ENCODE assay signal across 31 cellular contexts in the genomic region with DNA sequence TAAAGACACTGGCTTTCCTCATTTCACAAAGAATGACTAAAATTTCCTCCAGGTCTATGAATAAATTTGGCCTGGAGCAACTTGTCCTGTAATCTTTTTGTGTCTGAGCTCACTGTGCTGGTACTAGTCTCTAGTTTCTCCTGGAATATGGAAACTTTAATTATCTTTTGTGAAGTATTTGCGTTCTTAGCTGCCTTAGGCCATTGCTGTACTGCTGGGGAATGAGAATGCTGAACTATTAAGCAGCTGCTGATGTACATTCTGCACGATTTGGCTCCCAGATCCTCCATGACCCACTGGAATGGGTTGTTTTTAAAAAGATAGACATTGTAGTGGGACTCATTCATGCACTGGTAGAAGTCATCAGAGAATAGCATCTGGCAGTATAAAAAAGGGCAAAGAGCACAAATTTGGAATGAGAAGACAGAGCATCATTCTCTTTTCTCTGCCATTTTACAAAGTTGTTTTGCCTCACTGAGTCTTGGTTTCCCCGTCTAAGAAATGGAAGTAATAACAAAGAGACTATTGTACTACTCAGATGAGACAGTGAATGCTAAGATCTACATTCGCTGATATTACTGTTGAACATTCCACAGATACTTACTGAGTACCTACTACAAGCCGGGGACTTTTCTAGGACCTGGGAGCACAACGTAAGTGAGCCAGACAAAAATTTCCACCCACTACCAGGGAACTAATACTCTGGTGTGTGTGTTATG.
"Had no signal": no experiment of that assay in that cellular context is flagged by ENCODE, and none has a peak within 500 bp of the region (broad histone marks: within the 10 kb centered on the region; RNA-seq: fewer than 3 reads in every experiment).

No MANE protein-coding gene starts in this region.

- H3K27me3 ChIP-seq: ascending aorta, cardiac muscle cell, sigmoid colon, upper lobe of left lung, vagina had no signal

- H3K4me1 ChIP-seq: ascending aorta, prostate gland, sigmoid colon, upper lobe of left lung, vagina had no signal

- H3K9me3 ChIP-seq: ascending aorta, prostate gland, upper lobe of left lung, vagina had no signal

- ATAC-seq: activated CD4-positive, CD25-positive, alpha-beta regulatory T cell treated with anti-CD3 and anti-CD28 coated beads, Interleukin-2, amount 50 U/mL, for 24 hours; effector memory CD8-positive, alpha-beta T cell; naive thymus-derived CD4-positive, alpha-beta T cell; stimulated activated memory B cell treated with anti-CD40 and anti-IgM and Interleukin-4, amounts not matched to agents 10 μg/mL and 1 μg/mL and 100 μg/mL, for 72 hours; stimulated activated naive CD8-positive, alpha-beta T cell treated with anti-CD3 and anti-CD28 coated beads, Interleukin-15, amount 100 ng/mL, for 72 hours; T-cell had no signal

- H3K4me3 Mint-ChIP-seq: activated naive CD4-positive, alpha-beta T cell treated with anti-CD3 and anti-CD28 coated beads, Interleukin-2, amount 10 ng/mL, durations not matched to agents 7 days and 5 days; activated naive CD8-positive, alpha-beta T cell treated with anti-CD3 and anti-CD28 coated beads, Interleukin-2, amount 10 ng/mL, durations not matched to agents 7 days and 5 days; brain; effector memory CD8-positive, alpha-beta T cell; immature natural killer cell; naive thymus-derived CD4-positive, alpha-beta T cell; stimulated activated memory B cell treated with anti-CD40 and anti-IgM and Interleukin-4, amounts not matched to agents 10 μg/mL and 1 μg/mL and 100 μg/mL, for 72 hours; stimulated activated naive CD8-positive, alpha-beta T cell treated with anti-CD3 and anti-CD28 coated beads, Interleukin-15, amount 100 ng/mL, for 72 hours; T-cell; T-helper 2 cell treated with Interferon-gamma antibody and Interleukin-4, amounts not matched to agents 5 μg/mL and 100 μg/mL, for 36 hours had no signal

- H3K36me3 Mint-ChIP-seq: activated naive CD4-positive, alpha-beta T cell treated with anti-CD3 and anti-CD28 coated beads, Interleukin-2, amount 10 ng/mL, durations not matched to agents 7 days and 5 days; activated naive CD8-positive, alpha-beta T cell treated with anti-CD3 and anti-CD28 coated beads, Interleukin-2, amount 10 ng/mL, durations not matched to agents 7 days and 5 days; brain; immature natural killer cell; stimulated activated memory B cell treated with anti-CD40 and anti-IgM and Interleukin-4, amounts not matched to agents 10 μg/mL and 1 μg/mL and 100 μg/mL, for 72 hours; T-cell had no signal

- H3K4me3 ChIP-seq: ascending aorta, cardiac muscle cell, coronary artery, prostate gland, sigmoid colon, upper lobe of left lung, vagina had no signal

- H3K27me3 Mint-ChIP-seq: activated naive CD4-positive, alpha-beta T cell treated with anti-CD3 and anti-CD28 coated beads, Interleukin-2, amount 10 ng/mL, durations not matched to agents 7 days and 5 days; activated naive CD8-positive, alpha-beta T cell treated with anti-CD3 and anti-CD28 coated beads, Interleukin-2, amount 10 ng/mL, durations not matched to agents 7 days and 5 days; effector memory CD8-positive, alpha-beta T cell; stimulated activated memory B cell treated with anti-CD40 and anti-IgM and Interleukin-4, amounts not matched to agents 10 μg/mL and 1 μg/mL and 100 μg/mL, for 72 hours; stimulated activated naive CD8-positive, alpha-beta T cell treated with anti-CD3 and anti-CD28 coated beads, Interleukin-15, amount 100 ng/mL, for 72 hours; T-cell had no signal

- H3K36me3 ChIP-seq: ascending aorta, cardiac muscle cell, prostate gland, sigmoid colon, upper lobe of left lung, vagina had no signal

- DNase-seq: activated CD4-positive, alpha-beta T cell treated with anti-CD3 and anti-CD28 coated beads for 48 hours; activated CD4-positive, alpha-beta T cell treated with anti-CD3 and anti-CD28 coated beads, Interleukin-2, amount 50 U/mL, for 48 hours; activated CD8-positive, alpha-beta memory T cell treated with anti-CD3 and anti-CD28 coated beads for 24 hours; activated effector memory CD4-positive, alpha-beta T cell treated with Interleukin-2 at 50 U/mL for 16 hours; activated naive CD4-positive, alpha-beta T cell treated with anti-CD3 and anti-CD28 coated beads, Interleukin-2, amount 10 ng/mL, durations not matched to agents 7 days and 5 days; activated naive CD8-positive, alpha-beta T cell treated with anti-CD3 and anti-CD28 coated beads, Interleukin-2, amount 10 ng/mL, durations not matched to agents 7 days and 5 days; cerebellar nuclear complex; effector memory CD8-positive, alpha-beta T cell; head of caudate nucleus; hypothalamus; immature natural killer cell; kidney; midbrain; naive thymus-derived CD4-positive, alpha-beta T cell; sigmoid colon; stimulated activated CD4-positive, alpha-beta T cell treated with anti-CD3 and anti-CD28 coated beads, Interleukin-1b, Interleukin-23, amount 100 ng/mL, for 48 hours; stimulated activated CD4-positive, alpha-beta T cell treated with anti-CD3 and anti-CD28 coated beads, Interleukin-4, amount 100 ng/mL, for 4 hours; stimulated activated CD8-positive, alpha-beta memory T cell treated with anti-CD3 and anti-CD28 coated beads, Interleukin-4, amount 100 ng/mL, for 48 hours; stimulated activated naive CD8-positive, alpha-beta T cell treated with anti-CD3 and anti-CD28 coated beads, Interleukin-15, amount 100 ng/mL, for 72 hours; substantia nigra; T-cell; upper lobe of left lung had no signal

- H3K4me1 Mint-ChIP-seq: activated naive CD4-positive, alpha-beta T cell treated with anti-CD3 and anti-CD28 coated beads, Interleukin-2, amount 10 ng/mL, durations not matched to agents 7 days and 5 days; activated naive CD8-positive, alpha-beta T cell treated with anti-CD3 and anti-CD28 coated beads, Interleukin-2, amount 10 ng/mL, durations not matched to agents 7 days and 5 days; brain; immature natural killer cell; naive thymus-derived CD4-positive, alpha-beta T cell; stimulated activated memory B cell treated with anti-CD40 and anti-IgM and Interleukin-4, amounts not matched to agents 10 μg/mL and 1 μg/mL and 100 μg/mL, for 72 hours; stimulated activated naive CD8-positive, alpha-beta T cell treated with anti-CD3 and anti-CD28 coated beads, Interleukin-15, amount 100 ng/mL, for 72 hours; T-cell had no signal

- H3K27ac Mint-ChIP-seq: activated naive CD4-positive, alpha-beta T cell treated with anti-CD3 and anti-CD28 coated beads, Interleukin-2, amount 10 ng/mL, durations not matched to agents 7 days and 5 days; activated naive CD8-positive, alpha-beta T cell treated with anti-CD3 and anti-CD28 coated beads, Interleukin-2, amount 10 ng/mL, durations not matched to agents 7 days and 5 days; brain; effector memory CD8-positive, alpha-beta T cell; immature natural killer cell; naive thymus-derived CD4-positive, alpha-beta T cell; stimulated activated memory B cell treated with anti-CD40 and anti-IgM and Interleukin-4, amounts not matched to agents 10 μg/mL and 1 μg/mL and 100 μg/mL, for 72 hours; stimulated activated naive CD8-positive, alpha-beta T cell treated with anti-CD3 and anti-CD28 coated beads, Interleukin-15, amount 100 ng/mL, for 72 hours; T-cell; T-helper 2 cell treated with Interferon-gamma antibody and Interleukin-4, amounts not matched to agents 5 μg/mL and 100 μg/mL, for 36 hours had no signal

- H3K27ac ChIP-seq: ascending aorta, cardiac muscle cell, coronary artery, prostate gland, sigmoid colon, upper lobe of left lung, vagina had no signal
